8 cellular contexts compared by ENCODE assay signal in the genomic region with DNA sequence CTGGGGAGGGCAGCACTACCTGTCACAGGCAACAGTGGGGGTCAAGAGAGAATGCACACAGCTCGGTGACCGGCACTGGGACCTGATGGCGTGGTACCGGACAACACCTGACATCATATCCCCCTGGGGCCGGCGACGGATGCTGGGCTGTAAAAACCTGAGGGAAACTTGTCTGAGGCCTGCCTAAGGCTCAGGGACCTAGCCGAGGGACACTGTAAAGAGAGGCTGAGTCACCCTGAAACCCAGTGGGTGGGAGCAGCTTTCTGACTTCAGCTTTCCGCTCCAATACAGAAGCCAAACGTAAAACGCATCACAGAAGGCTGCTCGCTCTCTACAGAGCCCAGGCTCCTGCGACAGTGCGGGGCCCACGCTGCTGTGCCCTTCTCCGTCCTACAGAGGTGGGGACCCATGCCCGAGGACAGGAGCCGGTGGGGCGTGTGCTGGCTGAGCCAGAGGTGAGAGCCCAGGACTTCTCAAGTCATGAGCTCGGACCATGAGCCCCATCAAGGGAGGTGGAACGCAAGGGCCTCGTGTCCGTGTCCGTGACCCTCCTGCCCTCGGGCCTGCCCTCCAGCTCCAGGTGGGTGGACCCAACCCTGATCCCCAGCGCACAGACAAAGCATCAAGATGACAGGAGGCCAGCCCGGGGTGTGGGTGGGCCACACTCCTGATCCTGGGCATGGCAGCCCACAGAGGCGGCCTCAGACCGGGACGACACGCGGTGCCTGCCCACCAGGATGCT. TPM values are rescaled to one million over a fixed set of nuclear protein-coding genes. Genes with fewer than 3 reads are reported as not detected.
DNase-seq lines count a peak whose midpoint lies in the region; ATAC-seq and TF ChIP-seq lines count a peak whose summit lies in the region.

No MANE protein-coding gene starts in this region.

- H3K9ac ChIP-seq in mammary epithelial cell (ENCODE audit: insufficient read depth, low read length): no peak overlapping the region

- H3K79me2 ChIP-seq in mammary epithelial cell (ENCODE audit: insufficient read depth, low read length): peaks cover 75% of the 10 kb centered on the region

- H3K9me3 ChIP-seq in breast epithelium (no peaks in the 10 kb centered on the region), mammary epithelial cell (replicated peaks; ENCODE audit: insufficient read depth, low read length) (no peaks in the 10 kb centered on the region), right atrium auricular region (no peaks in the 10 kb centered on the region)

- peaks cover 60 to 83% of the 10 kb centered on the region in 2 donors for H3K4me1 Mint-ChIP-seq in stimulated activated naive B cell treated with anti-CD40 and anti-IgM and Interleukin-4, amounts not matched to agents 10 μg/mL and 1 μg/mL and 100 μg/mL, for 72 hours

- CTCF ChIA-PET in mammary epithelial cell (lab: Charles Lee; ENCODE audit: low non-redundant PET): no interaction called here

- no peak for TF ChIP-seq POLR2A in breast epithelium (IDR thresholded peaks at IDR 0.05)

- peaks cover 3% of the 10 kb centered on the region for H4K20me1 ChIP-seq in mammary epithelial cell (ENCODE audit: insufficient read depth, low read length)

- peak overlapping the region; percentile 94 for H3K27ac Mint-ChIP-seq in stimulated activated naive B cell treated with anti-CD40 and anti-IgM and Interleukin-4, amounts not matched to agents 10 μg/mL and 1 μg/mL and 100 μg/mL, for 72 hours

- peak; percentile 30 for ATAC-seq in HG03097 (IDR thresholded peaks at IDR 0.05; ENCODE audit: low FRiP score, unreplicated experiment)
- ATAC-seq in stimulated activated naive B cell treated with anti-CD40 and anti-IgM and Interleukin-4, amounts not matched to agents 10 μg/mL and 1 μg/mL and 100 μg/mL, for 72 hours (replicated peaks): peak; percentile 81 to 83

- dilution Hi-C loops in mammary epithelial cell (cut with HindIII; ENCODE audit: low sequenced_read_pairs): loop anchor here (5.0 kb wide), 4 partner anchors 38 to 102 kb away; no protein-coding TSS in a partner anchor

- no TSS peak for BruUV-seq in mammary epithelial cell (replicated peaks; lab: Mats Ljungman, UMichigan)

- H3K27me3 Mint-ChIP-seq in stimulated activated naive B cell treated with anti-CD40 and anti-IgM and Interleukin-4, amounts not matched to agents 10 μg/mL and 1 μg/mL and 100 μg/mL, for 72 hours: no peaks in the 10 kb centered on the region

- H3K4me3 Mint-ChIP-seq in stimulated activated naive B cell treated with anti-CD40 and anti-IgM and Interleukin-4, amounts not matched to agents 10 μg/mL and 1 μg/mL and 100 μg/mL, for 72 hours: peak overlapping the region; percentile 73 to 75

- intact Hi-C loops in breast epithelium (cut with DNase I; ENCODE audit: low total_unique reads) (no loop called here), mammary epithelial cell (cut with micrococcal nuclease) (no loop called here)

- H3K36me3 Mint-ChIP-seq in stimulated activated naive B cell treated with anti-CD40 and anti-IgM and Interleukin-4, amounts not matched to agents 10 μg/mL and 1 μg/mL and 100 μg/mL, for 72 hours: peaks cover 12 to 17% of the 10 kb centered on the region in 2 donors

- no peak overlapping the region for H2AFZ ChIP-seq in mammary epithelial cell (ENCODE audit: low read depth, low read length)

- peaks cover 50 to 67% of the 10 kb centered on the region in 2 donors for H3K4me1 ChIP-seq in breast epithelium
- peaks cover 52% of the 10 kb centered on the region for H3K4me1 ChIP-seq in mammary epithelial cell (ENCODE audit: insufficient read depth, low read length)
- peaks cover 2 to 94% of the 10 kb centered on the region in 2 donors for H3K4me1 ChIP-seq in right atrium auricular region

- TF ChIP-seq CTCF in breast epithelium (IDR thresholded peaks at IDR 0.05) (no peak), mammary epithelial cell (conservative IDR thresholded peaks at IDR 0.05 in 1 of 2, IDR thresholded peaks at IDR 0.05 in 1 of 2; ENCODE audit: extremely low read depth in 1 of 2, insufficient read depth in 1 of 2, low read depth in 1 of 2, low read length in 2 of 2) (no peak), right atrium auricular region (IDR thresholded peaks at IDR 0.05) (no peak)

- H3K9me3 Mint-ChIP-seq in stimulated activated naive B cell treated with anti-CD40 and anti-IgM and Interleukin-4, amounts not matched to agents 10 μg/mL and 1 μg/mL and 100 μg/mL, for 72 hours: no peaks in the 10 kb centered on the region

- H3K27me3 ChIP-seq in breast epithelium (no peaks in the 10 kb centered on the region), mammary epithelial cell (ENCODE audit: insufficient read depth, low read length) (no peaks in the 10 kb centered on the region), right atrium auricular region (no peaks in the 10 kb centered on the region)

- WGBS in mammary epithelial cell (ENCODE audit: low coverage, missing lambda C conversion rate): 91% methylated on average over 21 of the region's 32 CpGs

- peak overlapping the region in 1 of 3 donors; percentile 55 for H3K4me3 ChIP-seq in breast epithelium
- no peak overlapping the region for H3K4me3 ChIP-seq in mammary epithelial cell (replicated peaks in 1 of 3; ENCODE audit: insufficient read depth in 1 of 3, low read depth in 2 of 3, low read length in 3 of 3)
- no peak overlapping the region for H3K4me3 ChIP-seq in right atrium auricular region

- H3K27ac ChIP-seq in breast epithelium (peak overlapping the region; percentile 82 to 98), mammary epithelial cell (ENCODE audit: insufficient read depth, low read depth, low read length) (no peak overlapping the region), right atrium auricular region (peak overlapping the region; percentile 77 to 89)

- H3K36me3 ChIP-seq in breast epithelium (no peaks in the 10 kb centered on the region), mammary epithelial cell (ENCODE audit: insufficient read depth, low read length) (no peaks in the 10 kb centered on the region), right atrium auricular region (peaks cover 9% of the 10 kb centered on the region)

- H3K4me2 ChIP-seq in mammary epithelial cell (ENCODE audit: insufficient read depth, low read depth, low read length): no peak overlapping the region

- in situ Hi-C loops in mammary epithelial cell (cut with MboI; ENCODE audit: low sequenced_read_pairs in 2 of 2): no loop called here

- DNase-seq in breast epithelium (ENCODE audit: low spot score in 2 of 2) (no peak), mammary epithelial cell (no peak), right atrium auricular region (ENCODE audit: low spot score) (no peak), NCI-H146 (lab: John Stamatoyannopoulos, UW) (no peak), UCSD-AML1 (lab: John Stamatoyannopoulos, UW; ENCODE audit: unreplicated experiment) (no peak)
- peak; percentile 44 for DNase-seq in activated CD8-positive, alpha-beta memory T cell treated with anti-CD3 and anti-CD28 coated beads, Interleukin-2, amount 50 U/mL, for 4 hours
- peak; percentile 71 for DNase-seq in stimulated activated naive B cell treated with anti-CD40 and anti-IgM and Interleukin-4, amounts not matched to agents 10 μg/mL and 1 μg/mL and 100 μg/mL, for 72 hours

RNA-seq across cellular contexts. Expression of a gene that starts 5.3 kb away (rescaled TPM):
- total RNA-seq in breast epithelium (10 to 100 TPM; 52.0 to 94.1 (median 79.3) TPM), mammary epithelial cell (10 to 100 TPM; 15.2 to 19.9 TPM), right atrium auricular region (10 to 100 TPM; 26.7 to 30.1 TPM)
- polyA plus RNA-seq in mammary epithelial cell: 37.8 TPM
- 35.5 TPM for polyA minus RNA-seq in mammary epithelial cell

RNA-seq across cellular contexts. Expression of a gene that starts 47.9 kb away (rescaled TPM):
- total RNA-seq in breast epithelium (10 to 100 TPM; 14.8 to 21.3 (median 15.0) TPM), mammary epithelial cell (1 to 10 TPM in 1 of 2 donors, under 1 TPM in 1; 0.83 to 1.7 TPM), right atrium auricular region (10 to 100 TPM; 15.5 to 16.8 TPM)
- polyA plus RNA-seq in mammary epithelial cell: 0.78 TPM
- polyA minus RNA-seq in mammary epithelial cell: not detected

RNA-seq across cellular contexts. Expression of a gene that starts 54.0 kb away (rescaled TPM):
- total RNA-seq in breast epithelium: under 1 TPM; 0.29 to 0.98 (median 0.32) TPM
- 1 to 10 TPM in 1 of 2 donors, under 1 TPM in 1; 0.50 to 2.6 TPM for total RNA-seq in mammary epithelial cell
- polyA plus RNA-seq in mammary epithelial cell: 1.2 TPM
- 1.3 TPM for polyA minus RNA-seq in mammary epithelial cell
- 1 to 10 TPM in 1 of 2 donors, under 1 TPM in 1; 0.94 to 1.9 TPM for total RNA-seq in right atrium auricular region

Comparison
In these comparisons a context has a peak if more than half of its experiments do, and no peak if none do; other contexts are left out.
1. RNA of a gene that starts 47.9 kb away (total RNA-seq): 15.5 to 16.8 TPM in right atrium auricular region and 14.8 to 21.3 TPM in breast epithelium; 0.83 to 1.7 TPM in mammary epithelial cell; every median in the first group is over 4 times any median in the second.
2. DNase-seq: peak in activated CD8-positive, alpha-beta memory T cell treated with anti-CD3 and anti-CD28 coated beads, Interleukin-2, amount 50 U/mL, for 4 hours (single experiment) and stimulated activated naive B cell treated with anti-CD40 and anti-IgM and Interleukin-4, amounts not matched to agents 10 μg/mL and 1 μg/mL and 100 μg/mL, for 72 hours (single experiment); none in breast epithelium (0 of 2), mammary epithelial cell (single experiment), right atrium auricular region (single experiment), NCI-H146 (single experiment) and UCSD-AML1 (single experiment).